17 cellular contexts compared by ENCODE assay signal in the genomic region with DNA sequence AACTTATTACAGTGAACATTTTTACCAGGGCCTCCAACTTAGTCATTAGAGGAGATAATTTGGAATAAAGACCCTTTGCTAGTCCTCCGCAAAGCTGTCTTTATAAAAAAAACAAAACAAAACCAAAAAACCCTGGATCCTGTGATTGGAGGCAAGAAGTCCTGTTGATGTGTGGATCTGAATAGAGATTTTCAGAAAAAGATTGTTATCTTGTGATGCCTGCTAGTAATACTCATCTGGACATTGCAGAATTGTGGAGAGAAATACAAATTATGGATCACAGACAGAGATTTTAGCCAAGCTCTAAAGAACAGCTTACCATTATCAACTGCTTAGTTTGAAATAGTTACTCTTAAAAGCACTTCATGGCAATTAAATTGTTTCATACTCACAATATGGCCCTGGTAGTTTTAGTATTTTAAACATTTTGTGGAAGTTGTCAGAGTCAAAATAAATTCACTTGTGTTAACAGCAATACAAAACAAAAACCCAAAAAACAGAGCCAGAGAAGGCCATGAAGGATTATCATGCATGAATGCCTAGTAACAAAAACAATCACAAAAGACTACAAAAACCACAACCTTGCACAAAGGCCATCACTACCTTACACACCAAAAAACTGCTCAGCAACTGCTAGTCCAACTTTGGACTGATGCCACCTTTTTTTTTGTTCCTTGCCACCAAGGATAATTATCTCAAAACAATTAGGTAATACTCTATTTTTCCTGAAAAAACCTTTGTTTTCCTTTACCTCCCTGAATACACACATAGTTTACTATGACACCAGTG.
DNase-seq lines count a peak whose midpoint lies in the region; ATAC-seq, FAIRE-seq and TF ChIP-seq lines count a peak whose summit lies in the region.
"Had no signal": no experiment of that assay in that cellular context is flagged by ENCODE, and none has a peak within 500 bp of the region (broad histone marks: within the 10 kb centered on the region; RNA-seq: fewer than 3 reads in every experiment).

No MANE protein-coding gene starts in this region.

- CTCF ChIA-PET in SK-N-SH (lab: Yijun Ruan, JAX) = no interaction called here

- H2AFZ ChIP-seq in SK-N-SH (ENCODE audit: low read depth) = no peak overlapping the region

- WGBS in SK-N-SH (ENCODE audit: low lambda C conversion rate) = 91% methylated on average over 1 of the region's 1 CpG

- H3K4me3 ChIP-seq in SK-N-SH (ENCODE audit: low read depth in 2 of 2, low read length in 1 of 2) = no peak overlapping the region
- H3K4me3 ChIP-seq: K562 had no signal

- no peaks in the 10 kb centered on the region for H3K36me3 ChIP-seq in SK-N-SH (replicated peaks in 1 of 2; ENCODE audit: control insufficient read depth in 1 of 2, insufficient read depth in 2 of 2, low read length in 1 of 2)

- POLR2A ChIA-PET in SK-N-SH (lab: Yijun Ruan, JAX) = interaction anchor here (0.7 kb wide), 1 partner anchor 15 kb away, joined by 3 read pairs; no protein-coding TSS in a partner anchor

- H3K9me3 ChIP-seq in SK-N-SH = no peaks in the 10 kb centered on the region

- no peaks in the 10 kb centered on the region for H3K79me2 ChIP-seq in SK-N-SH (ENCODE audit: insufficient read depth)

- H3K4me1 ChIP-seq in SK-N-SH (ENCODE audit: control insufficient read depth in 1 of 2, insufficient read depth in 2 of 2, low read depth in 1 of 2, low read length in 1 of 2) = peaks cover 0 to 12% of the 10 kb centered on the region in 2 experiments; a peak in 3 of 4 replicates

- in situ Hi-C loops in GM13977 (cut with MboI; ENCODE audit: low pct_unique_long_range_greater_than_20kb, low sequenced_read_pairs, unreplicated experiment) = no loop called here

- FAIRE-seq in endometrium (lab: Jason Lieb, UNC) = peak; percentile 33
- FAIRE-seq: H1, K562 had no signal

- no peak for TF ChIP-seq RAD21 in SK-N-SH (IDR thresholded peaks at IDR 0.05; ENCODE audit: low read length)

- TF ChIP-seq CTCF in SK-N-SH (IDR thresholded peaks at IDR 0.05) (no peak), GM13977 (IDR thresholded peaks at IDR 0.05; ENCODE audit: extremely low read depth, insufficient read depth, missing control alignments) (no peak)

- no peaks in the 10 kb centered on the region for H3K27me3 ChIP-seq in SK-N-SH (ENCODE audit: insufficient read depth)

- H3K9ac ChIP-seq in SK-N-SH = no peak overlapping the region

- DNase-seq in SK-N-SH = no peak
- peak; percentile 49 for DNase-seq in NCI-H1105 treated with DMSO at 0.1 percent for 48 hours (lab: John Stamatoyannopoulos, UW)
- peak; percentile 84 for DNase-seq in renal cortical epithelial cell (ENCODE audit: low read depth)
- DNase-seq in NCI-H146 (lab: John Stamatoyannopoulos, UW) = no peak
- DNase-seq in GM13977 (ENCODE audit: low spot score) = no peak
- no peak for DNase-seq in left lobe of liver (ENCODE audit: low spot score)
- DNase-seq: CD4-positive, alpha-beta memory T cell; NCI-H1048; NCI-H1694 treated with DMSO at 0.1 percent for 48 hours; NCI-H226; NCI-H526; Right ventricle myocardium superior had no signal

- H4K20me1 ChIP-seq in SK-N-SH (ENCODE audit: insufficient read depth) = no peaks in the 10 kb centered on the region

- no peak overlapping the region for H3K4me2 ChIP-seq in SK-N-SH

- ATAC-seq in SK-N-SH treated with all-trans-retinoic acid at 6 μM for 48 hours (no peak), left lobe of liver (no peak)
- ATAC-seq: K562 had no signal

- H3K9me2 ChIP-seq in SK-N-SH = no peaks in the 10 kb centered on the region

- no peak overlapping the region for H3K27ac ChIP-seq in SK-N-SH (ENCODE audit: low read depth in 2 of 2, low read length in 1 of 2)
- H3K27ac ChIP-seq: HL-60 had no signal

- TF ChIP-seq EP300 in SK-N-SH (IDR thresholded peaks at IDR 0.05; ENCODE audit: borderline replicate concordance in 1 of 2, low read depth in 1 of 2, low read length in 1 of 2) = no peak

- H3F3A ChIP-seq in SK-N-SH (replicated peaks; ENCODE audit: insufficient read depth) = peaks cover 17% of the 10 kb centered on the region

TF ChIP-seq in SK-N-SH, 30 proteins besides CTCF, POLR2A, EP300 and RAD21:
- TF ChIP-seq CHD2 (IDR thresholded peaks at IDR 0.05; ENCODE audit: low read length, partially characterized antibody) (no peak), SMC3 (IDR thresholded peaks at IDR 0.05; ENCODE audit: low read depth, low read length) (no peak), ELF1 (IDR thresholded peaks at IDR 0.05) (no peak), FOXJ3 (CRISPR knock-in tag; IDR thresholded peaks at IDR 0.05) (no peak), GATA2 (CRISPR knock-in tag; IDR thresholded peaks at IDR 0.05) (0 out of 2 replicates have a peak, but pooled peaks have one; percentile 14), FOXM1 (IDR thresholded peaks at IDR 0.05; ENCODE audit: low read depth) (no peak), SIN3A (IDR thresholded peaks at IDR 0.05; ENCODE audit: borderline replicate concordance, low read depth, low read length) (no peak)
- TF ChIP-seq, protein P1, sequence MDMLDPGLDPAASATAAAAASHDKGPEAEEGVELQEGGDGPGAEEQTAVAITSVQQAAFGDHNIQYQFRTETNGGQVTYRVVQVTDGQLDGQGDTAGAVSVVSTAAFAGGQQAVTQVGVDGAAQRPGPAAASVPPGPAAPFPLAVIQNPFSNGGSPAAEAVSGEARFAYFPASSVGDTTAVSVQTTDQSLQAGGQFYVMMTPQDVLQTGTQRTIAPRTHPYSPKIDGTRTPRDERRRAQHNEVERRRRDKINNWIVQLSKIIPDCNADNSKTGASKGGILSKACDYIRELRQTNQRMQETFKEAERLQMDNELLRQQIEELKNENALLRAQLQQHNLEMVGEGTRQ (IDR thresholded peaks at IDR 0.05; ENCODE audit: borderline replicate concordance, low read depth, low read length) = no peak

TF ChIP-seq in SK-N-SH treated with all-trans-retinoic acid at 6 μM for 48 hours, 23 proteins besides CTCF, POLR2A, EP300 and RAD21:
- TF ChIP-seq CSRNP3 (CRISPR knock-in tag; IDR thresholded peaks at IDR 0.05) = no peak
- no peak for TF ChIP-seq ZC3H10 (CRISPR knock-in tag; IDR thresholded peaks at IDR 0.05)
- no peak for TF ChIP-seq CSDC2 (CRISPR knock-in tag; IDR thresholded peaks at IDR 0.05)
- TF ChIP-seq CREB5 (CRISPR knock-in tag; IDR thresholded peaks at IDR 0.05; ENCODE audit: low read depth) = no peak
- TF ChIP-seq, protein P2, sequence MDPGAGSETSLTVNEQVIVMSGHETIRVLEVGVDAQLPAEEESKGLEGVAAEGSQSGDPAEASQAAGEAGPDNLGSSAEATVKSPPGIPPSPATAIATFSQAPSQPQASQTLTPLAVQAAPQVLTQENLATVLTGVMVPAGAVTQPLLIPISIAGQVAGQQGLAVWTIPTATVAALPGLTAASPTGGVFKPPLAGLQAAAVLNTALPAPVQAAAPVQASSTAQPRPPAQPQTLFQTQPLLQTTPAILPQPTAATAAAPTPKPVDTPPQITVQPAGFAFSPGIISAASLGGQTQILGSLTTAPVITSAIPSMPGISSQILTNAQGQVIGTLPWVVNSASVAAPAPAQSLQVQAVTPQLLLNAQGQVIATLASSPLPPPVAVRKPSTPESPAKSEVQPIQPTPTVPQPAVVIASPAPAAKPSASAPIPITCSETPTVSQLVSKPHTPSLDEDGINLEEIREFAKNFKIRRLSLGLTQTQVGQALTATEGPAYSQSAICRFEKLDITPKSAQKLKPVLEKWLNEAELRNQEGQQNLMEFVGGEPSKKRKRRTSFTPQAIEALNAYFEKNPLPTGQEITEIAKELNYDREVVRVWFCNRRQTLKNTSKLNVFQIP (CRISPR knock-in tag; IDR thresholded peaks at IDR 0.05; ENCODE audit: borderline replicate concordance, low read depth) = no peak
- no peak for TF ChIP-seq ARNTL (CRISPR knock-in tag; IDR thresholded peaks at IDR 0.05; ENCODE audit: borderline replicate concordance, low read depth)
- TF ChIP-seq GLIS3 (CRISPR knock-in tag; IDR thresholded peaks at IDR 0.05) = no peak
- TF ChIP-seq BACH2 (CRISPR knock-in tag; IDR thresholded peaks at IDR 0.05; ENCODE audit: borderline replicate concordance) = no peak
TF ChIP-seq in SK-N-SH treated with all-trans-retinoic acid at 6 μM for 48 hours: peak in this region for 0.

Comparison
In these comparisons a context has a peak if more than half of its experiments do, and no peak if none do; other contexts are left out.
1. DNase-seq: peak in NCI-H1105 treated with DMSO at 0.1 percent for 48 hours (single experiment) and renal cortical epithelial cell (single experiment); none in SK-N-SH (single experiment), NCI-H146 (single experiment), GM13977 (single experiment) and left lobe of liver (single experiment).